ENCODE assay signal across 1 cellular context in genomic region chr2:237664151-237664550, GRCh38.
TF ChIP-seq lines count a peak whose summit lies in the region.

No MANE protein-coding gene starts in this region.

TF ChIP-seq in IMR-90, 13 proteins besides CTCF, POLR2A, EP300 and RAD21 (continued from another document):
- TF ChIP-seq, protein P1, sequence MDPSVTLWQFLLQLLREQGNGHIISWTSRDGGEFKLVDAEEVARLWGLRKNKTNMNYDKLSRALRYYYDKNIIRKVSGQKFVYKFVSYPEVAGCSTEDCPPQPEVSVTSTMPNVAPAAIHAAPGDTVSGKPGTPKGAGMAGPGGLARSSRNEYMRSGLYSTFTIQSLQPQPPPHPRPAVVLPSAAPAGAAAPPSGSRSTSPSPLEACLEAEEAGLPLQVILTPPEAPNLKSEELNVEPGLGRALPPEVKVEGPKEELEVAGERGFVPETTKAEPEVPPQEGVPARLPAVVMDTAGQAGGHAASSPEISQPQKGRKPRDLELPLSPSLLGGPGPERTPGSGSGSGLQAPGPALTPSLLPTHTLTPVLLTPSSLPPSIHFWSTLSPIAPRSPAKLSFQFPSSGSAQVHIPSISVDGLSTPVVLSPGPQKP (IDR thresholded peaks at IDR 0.05; ENCODE audit: borderline replicate concordance, low read depth, low read length), result no peak
- no peak for TF ChIP-seq BHLHE40 (IDR thresholded peaks at IDR 0.05; ENCODE audit: low read depth, low read length)
- no peak for TF ChIP-seq CHD1 (IDR thresholded peaks at IDR 0.05; ENCODE audit: low read depth, low read length)
- no peak for TF ChIP-seq MAFK (IDR thresholded peaks at IDR 0.05; ENCODE audit: low read depth, low read length)
- TF ChIP-seq RCOR1 (IDR thresholded peaks at IDR 0.05; ENCODE audit: insufficient replicate concordance, low read length), result no peak
- no peak for TF ChIP-seq FOS (IDR thresholded peaks at IDR 0.05; ENCODE audit: low read depth, low read length)
